Comparison of ENCODE assay signal across 8 cellular contexts in genomic region chr3:3729261-3729660, GRCh38.
"Had no signal": no experiment of that assay in that cellular context is flagged by ENCODE, and none has a peak within 500 bp of the region (broad histone marks: within the 10 kb centered on the region; RNA-seq: fewer than 3 reads in every experiment).

No MANE protein-coding gene starts in this region.

- FAIRE-seq: G401.6, GM12878, GM12891, GM12892, GM18507, GM19239 had no signal

- ATAC-seq: GM12878 had no signal

- DNase-seq: GDM1, GF-D8 had no signal

- H3K4me3 ChIP-seq: GM12878 had no signal
